1 cellular context compared by ENCODE assay signal in the genomic region with DNA sequence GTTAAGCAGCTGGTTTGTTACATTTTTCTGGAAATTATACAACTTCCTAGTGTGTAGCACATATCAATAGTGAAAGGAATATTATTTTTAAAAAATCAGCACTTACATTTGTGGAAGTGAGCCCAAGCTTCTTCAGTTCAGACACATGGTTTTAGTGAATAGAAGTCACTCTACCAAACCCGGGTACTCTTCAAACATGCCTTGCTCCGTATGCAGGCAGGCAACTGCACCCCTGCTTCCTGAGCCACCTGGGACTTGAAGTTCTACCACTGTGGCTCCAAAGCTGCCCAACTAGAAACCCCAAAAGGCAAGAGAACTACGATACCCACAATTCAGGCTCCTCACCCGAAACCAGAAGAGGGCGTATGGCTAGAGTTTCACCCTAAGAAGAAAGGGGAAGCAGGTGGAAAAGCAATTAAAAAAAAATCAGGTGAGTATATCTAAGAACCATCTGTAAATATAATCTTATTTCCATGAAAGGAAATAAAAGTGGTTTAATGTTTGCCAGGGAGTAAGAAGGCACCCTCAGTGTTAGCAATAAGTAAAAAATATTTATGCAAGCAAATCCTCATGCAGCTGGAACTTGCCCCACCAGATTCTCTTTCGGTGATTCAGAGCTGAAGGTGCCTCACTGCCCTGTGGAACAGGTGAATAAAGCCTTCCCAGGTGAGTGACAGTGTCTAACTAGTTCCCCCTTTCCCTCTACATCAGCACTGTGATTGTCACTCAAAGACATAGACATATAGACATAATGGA.
TF ChIP-seq lines count a peak whose summit lies in the region.

A gene with protein sequence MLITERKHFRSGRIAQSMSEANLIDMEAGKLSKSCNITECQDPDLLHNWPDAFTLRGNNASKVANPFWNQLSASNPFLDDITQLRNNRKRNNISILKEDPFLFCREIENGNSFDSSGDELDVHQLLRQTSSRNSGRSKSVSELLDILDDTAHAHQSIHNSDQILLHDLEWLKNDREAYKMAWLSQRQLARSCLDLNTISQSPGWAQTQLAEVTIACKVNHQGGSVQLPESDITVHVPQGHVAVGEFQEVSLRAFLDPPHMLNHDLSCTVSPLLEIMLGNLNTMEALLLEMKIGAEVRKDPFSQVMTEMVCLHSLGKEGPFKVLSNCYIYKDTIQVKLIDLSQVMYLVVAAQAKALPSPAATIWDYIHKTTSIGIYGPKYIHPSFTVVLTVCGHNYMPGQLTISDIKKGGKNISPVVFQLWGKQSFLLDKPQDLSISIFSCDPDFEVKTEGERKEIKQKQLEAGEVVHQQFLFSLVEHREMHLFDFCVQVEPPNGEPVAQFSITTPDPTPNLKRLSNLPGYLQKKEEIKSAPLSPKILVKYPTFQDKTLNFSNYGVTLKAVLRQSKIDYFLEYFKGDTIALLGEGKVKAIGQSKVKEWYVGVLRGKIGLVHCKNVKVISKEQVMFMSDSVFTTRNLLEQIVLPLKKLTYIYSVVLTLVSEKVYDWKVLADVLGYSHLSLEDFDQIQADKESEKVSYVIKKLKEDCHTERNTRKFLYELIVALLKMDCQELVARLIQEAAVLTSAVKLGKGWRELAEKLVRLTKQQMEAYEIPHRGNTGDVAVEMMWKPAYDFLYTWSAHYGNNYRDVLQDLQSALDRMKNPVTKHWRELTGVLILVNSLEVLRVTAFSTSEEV (minus strand): TSS at position 192 of the 756 bp plus-strand sequence. CDS start 55,522 bp downstream, outside the sequence.

TF ChIP-seq in SK-N-SH, 30 proteins besides CTCF, POLR2A, EP300 and RAD21 (continued from another document):
- TF ChIP-seq, protein P1, sequence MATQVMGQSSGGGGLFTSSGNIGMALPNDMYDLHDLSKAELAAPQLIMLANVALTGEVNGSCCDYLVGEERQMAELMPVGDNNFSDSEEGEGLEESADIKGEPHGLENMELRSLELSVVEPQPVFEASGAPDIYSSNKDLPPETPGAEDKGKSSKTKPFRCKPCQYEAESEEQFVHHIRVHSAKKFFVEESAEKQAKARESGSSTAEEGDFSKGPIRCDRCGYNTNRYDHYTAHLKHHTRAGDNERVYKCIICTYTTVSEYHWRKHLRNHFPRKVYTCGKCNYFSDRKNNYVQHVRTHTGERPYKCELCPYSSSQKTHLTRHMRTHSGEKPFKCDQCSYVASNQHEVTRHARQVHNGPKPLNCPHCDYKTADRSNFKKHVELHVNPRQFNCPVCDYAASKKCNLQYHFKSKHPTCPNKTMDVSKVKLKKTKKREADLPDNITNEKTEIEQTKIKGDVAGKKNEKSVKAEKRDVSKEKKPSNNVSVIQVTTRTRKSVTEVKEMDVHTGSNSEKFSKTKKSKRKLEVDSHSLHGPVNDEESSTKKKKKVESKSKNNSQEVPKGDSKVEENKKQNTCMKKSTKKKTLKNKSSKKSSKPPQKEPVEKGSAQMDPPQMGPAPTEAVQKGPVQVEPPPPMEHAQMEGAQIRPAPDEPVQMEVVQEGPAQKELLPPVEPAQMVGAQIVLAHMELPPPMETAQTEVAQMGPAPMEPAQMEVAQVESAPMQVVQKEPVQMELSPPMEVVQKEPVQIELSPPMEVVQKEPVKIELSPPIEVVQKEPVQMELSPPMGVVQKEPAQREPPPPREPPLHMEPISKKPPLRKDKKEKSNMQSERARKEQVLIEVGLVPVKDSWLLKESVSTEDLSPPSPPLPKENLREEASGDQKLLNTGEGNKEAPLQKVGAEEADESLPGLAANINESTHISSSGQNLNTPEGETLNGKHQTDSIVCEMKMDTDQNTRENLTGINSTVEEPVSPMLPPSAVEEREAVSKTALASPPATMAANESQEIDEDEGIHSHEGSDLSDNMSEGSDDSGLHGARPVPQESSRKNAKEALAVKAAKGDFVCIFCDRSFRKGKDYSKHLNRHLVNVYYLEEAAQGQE (IDR thresholded peaks at IDR 0.05; ENCODE audit: low read depth, low read length): no peak
- TF ChIP-seq EZH2phosphoT487 (IDR thresholded peaks at IDR 0.05; ENCODE audit: borderline replicate concordance, low read depth) (no peak), FOXJ3 (CRISPR knock-in tag; IDR thresholded peaks at IDR 0.05) (no peak), TAF1 (IDR thresholded peaks at IDR 0.05; ENCODE audit: borderline replicate concordance, low read depth, low read length) (no peak), ELF1 (IDR thresholded peaks at IDR 0.05) (no peak), GATA2 (CRISPR knock-in tag; IDR thresholded peaks at IDR 0.05) (no peak)
- TF ChIP-seq, protein P2, sequence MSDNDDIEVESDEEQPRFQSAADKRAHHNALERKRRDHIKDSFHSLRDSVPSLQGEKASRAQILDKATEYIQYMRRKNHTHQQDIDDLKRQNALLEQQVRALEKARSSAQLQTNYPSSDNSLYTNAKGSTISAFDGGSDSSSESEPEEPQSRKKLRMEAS (IDR thresholded peaks at IDR 0.05; ENCODE audit: low read depth): no peak
TF ChIP-seq in SK-N-SH: peak in this region for 0.
